22 cellular contexts compared by ENCODE assay signal in genomic region chr6:160253714-160254113, GRCh38. TPM values are rescaled to one million over a fixed set of nuclear protein-coding genes. Genes with fewer than 3 reads are reported as not detected.
A peak's percentile ranks its signal among the peaks of the same experiment; 100 is the strongest.
DNase-seq lines count a peak whose midpoint lies in the region; ATAC-seq lines count a peak whose summit lies in the region.
"Had no signal": no experiment of that assay in that cellular context is flagged by ENCODE, and none has a peak within 500 bp of the region (broad histone marks: within the 10 kb centered on the region; RNA-seq: fewer than 3 reads in every experiment).

No MANE protein-coding gene starts in this region.

- H3K27ac ChIP-seq in epithelial cell of prostate, result peak overlapping the region; percentile 34
- H3K27ac ChIP-seq: ascending aorta, colonic mucosa, vagina had no signal

- peak; percentile 73 for ATAC-seq in GM21447 (IDR thresholded peaks at IDR 0.05; ENCODE audit: unreplicated experiment)
- peak; percentile 49 for ATAC-seq in HG03159 (IDR thresholded peaks at IDR 0.05; ENCODE audit: unreplicated experiment)

- H3K27me3 ChIP-seq in H7 (ENCODE audit: control insufficient read depth, insufficient read depth, low read length), result no peaks in the 10 kb centered on the region
- H3K27me3 ChIP-seq: ascending aorta, colonic mucosa, vagina had no signal

- H3K4me3 ChIP-seq in H7 (ENCODE audit: insufficient read depth, low read depth, low read length), result no peak overlapping the region
- H3K4me3 ChIP-seq: ascending aorta, colonic mucosa, vagina had no signal

- DNase-seq in DMS53 (lab: John Stamatoyannopoulos, UW), result peak; percentile 91
- no peak for DNase-seq in epithelial cell of prostate (ENCODE audit: low read depth, low spot score)
- DNase-seq in activated CD4-positive, alpha-beta T cell treated with anti-CD3 and anti-CD28 coated beads, Interleukin-2, amount 50 U/mL, for 4 hours, result no peak
- no peak for DNase-seq in hepatic stellate cell (ENCODE audit: low spot score)
- DNase-seq in H7, result no peak
- DNase-seq in stimulated activated CD4-positive, alpha-beta T cell treated with anti-CD3 and anti-CD28 coated beads, Interleukin-4, amount 100 ng/mL, for 1 hour, result no peak
- DNase-seq: activated CD8-positive, alpha-beta memory T cell treated with anti-CD3 and anti-CD28 coated beads, Interleukin-2, amount 50 U/mL, for 48 hours; activated naive CD4-positive, alpha-beta T cell; colonic mucosa; DMS79 treated with DMSO at 0.1 percent for 48 hours; glutamatergic neuron; immature natural killer cell; NCI-H187 treated with DMSO at 0.1 percent for 48 hours; NCI-H524 treated with DMSO at 0.1 percent for 48 hours; stimulated activated CD4-positive, alpha-beta T cell treated with anti-CD3 and anti-CD28 coated beads, Interleukin-15, amount 100 ng/mL, for 24 hours; T1000 had no signal

- no peaks in the 10 kb centered on the region for H3K36me3 ChIP-seq in H7 (replicated peaks; ENCODE audit: control insufficient read depth, insufficient read depth, low read length)
- H3K36me3 ChIP-seq: ascending aorta, colonic mucosa, vagina had no signal

RNA-seq across cellular contexts. Expression of gene SLC22A2, which starts 4.9 kb away (rescaled TPM):
- 0.42 and 1.1 TPM in 2 replicates for total RNA-seq in H7 (2014; rRNA removed; shearing (Covaris generic))
- total RNA-seq: ascending aorta, colonic mucosa, neural crest cell, OCI-LY7, vagina had no signal
